ENCODE assay signal across 1 cellular context in genomic region chr10:87861953-87862643, GRCh38.
TF ChIP-seq lines count a peak whose summit lies in the region.

No MANE protein-coding gene starts in this region.

TF ChIP-seq in GM23338, 12 proteins besides CTCF, POLR2A, EP300 and RAD21 (continued from another document):
- TF ChIP-seq ZNF462 (CRISPR knock-in tag; IDR thresholded peaks at IDR 0.05) (peak; percentile 18; the same call in 1 of the 2 replicates), NANOG (IDR thresholded peaks at IDR 0.05; ENCODE audit: borderline replicate concordance) (no peak), STAT1 (IDR thresholded peaks at IDR 0.05; ENCODE audit: unreplicated experiment) (no peak), EZH2phosphoT487 (IDR thresholded peaks at IDR 0.05; ENCODE audit: unreplicated experiment) (no peak), ZNF331 (CRISPR knock-in tag; IDR thresholded peaks at IDR 0.05; ENCODE audit: low read depth) (no peak), POLR2AphosphoS5 (IDR thresholded peaks at IDR 0.05; ENCODE audit: low read depth) (peak; percentile 95), CREB1 (CRISPR knock-in tag; IDR thresholded peaks at IDR 0.05; ENCODE audit: low read depth) (peak; percentile 84), ZNF114 (CRISPR knock-in tag; IDR thresholded peaks at IDR 0.05) (0 out of 2 replicates have a peak, but pooled peaks have one; percentile 64), EZH2 (IDR thresholded peaks at IDR 0.05; ENCODE audit: low read depth, unreplicated experiment) (no peak), ETS1 (IDR thresholded peaks at IDR 0.05) (no peak)
TF ChIP-seq in GM23338: peak in this region for 6.
